In genomic region chr2:58240595-58240937, GRCh38 we compare ENCODE assay signal across 8 cellular contexts. TPM values are rescaled to one million over a fixed set of nuclear protein-coding genes. Genes with fewer than 3 reads are reported as not detected.
DNase-seq lines count a peak whose midpoint lies in the region; ATAC-seq, FAIRE-seq and TF ChIP-seq lines count a peak whose summit lies in the region.

No MANE protein-coding gene starts in this region.

- peak overlapping the region; percentile 85 for H3K4me3 ChIP-seq in AG04450 (ENCODE audit: low read depth, low read length)
- peak overlapping the region; percentile 91 for H3K4me3 ChIP-seq in bronchial epithelial cell (ENCODE audit: low read depth, low read length)
- H3K4me3 ChIP-seq in lung, result peak overlapping the region; percentile 82
- H3K4me3 ChIP-seq in urinary bladder (ENCODE audit: low read depth, low read length), result peak overlapping the region; percentile 98

- H3K27ac ChIP-seq in AG04450 (ENCODE audit: low read depth, low read length) (no peak overlapping the region), lung (ENCODE audit: low read depth in 1 of 2, low read length in 1 of 2) (peak overlapping the region; percentile 78 to 85), urinary bladder (ENCODE audit: low read depth) (peak overlapping the region; percentile 77)

- TF ChIP-seq CTCF in AG04450 (IDR thresholded peaks at IDR 0.05; ENCODE audit: low read depth, low read length) (no peak), bronchial epithelial cell (IDR thresholded peaks at IDR 0.05; ENCODE audit: insufficient read depth, low read length, severe bottlenecking) (no peak), lung (IDR thresholded peaks at IDR 0.05; ENCODE audit: control extremely low read depth, extremely low read depth) (no peak)

- H3K4me1 ChIP-seq in lung (ENCODE audit: control insufficient read depth in 2 of 2, insufficient read depth in 2 of 2, low read length in 2 of 2) (peaks cover 0 to 3% of the 10 kb centered on the region in 2 donors), urinary bladder (ENCODE audit: insufficient read depth) (no peaks in the 10 kb centered on the region)

- H3K36me3 ChIP-seq in bronchial epithelial cell (ENCODE audit: control insufficient read depth, insufficient read depth, low read length) (no peaks in the 10 kb centered on the region), lung (ENCODE audit: control insufficient read depth in 2 of 2, insufficient read depth in 2 of 2, low read length in 2 of 2) (no peaks in the 10 kb centered on the region), urinary bladder (ENCODE audit: insufficient read depth) (no peaks in the 10 kb centered on the region)

- H3K9me3 ChIP-seq in AG04450 (ENCODE audit: control insufficient read depth, insufficient read depth, low read length) (no peaks in the 10 kb centered on the region), lung (ENCODE audit: control insufficient read depth in 2 of 2, insufficient read depth in 1 of 2, low read length in 1 of 2) (no peaks in the 10 kb centered on the region)

- POLR2A ChIA-PET in AG04450 (lab: Yijun Ruan, JAX), result interaction anchor here (1.0 kb wide), 1 partner anchor 194 kb away, joined by 4 read pairs; the partner anchor contains the start of gene VRK2

- no peak for ATAC-seq in lung (ENCODE audit: insufficient read depth, low FRiP score)

- DNase-seq in AG04450 (ENCODE audit: low read depth, low spot score), result no peak
- no peak for DNase-seq in GM19239 (ENCODE audit: insufficient read length, low spot score)
- DNase-seq in NCI-H2171 (lab: John Stamatoyannopoulos, UW), result peak; percentile 52
- DNase-seq in bronchial epithelial cell (ENCODE audit: low read depth), result peak; percentile 46
- DNase-seq in lung (ENCODE audit: low spot score), result no peak
- no peak for DNase-seq in Ammon's horn (ENCODE audit: low spot score)
- DNase-seq in GF-D8 (lab: John Stamatoyannopoulos, UW), result no peak

- 8% methylated on average over 8 of the region's 8 CpGs for WGBS in lung, 2 donors
- WGBS in urinary bladder, result 8% methylated on average over 8 of the region's 8 CpGs

- CTCF ChIA-PET in AG04450 (lab: Charles Lee), result interaction anchor here (0.6 kb wide), 1 partner anchor 91 kb away, joined by 3 read pairs; no protein-coding TSS in a partner anchor

- H3K27me3 ChIP-seq in AG04450 (ENCODE audit: control insufficient read depth, insufficient read depth, low read length) (no peaks in the 10 kb centered on the region), bronchial epithelial cell (ENCODE audit: control insufficient read depth, insufficient read depth, low read length) (no peaks in the 10 kb centered on the region), lung (ENCODE audit: control insufficient read depth, insufficient read depth) (no peaks in the 10 kb centered on the region)

- FAIRE-seq in GM19239 (lab: Jason Lieb, UNC), result peak; percentile 71
- FAIRE-seq in bronchial epithelial cell (lab: Jason Lieb, UNC), result no peak

RNA-seq across cellular contexts. Expression of gene FANCL, which starts 0.6 kb away (rescaled TPM):
- polyA plus RNA-seq in AG04450 (2011; rRNA removed), result 13.4 and 18.8 TPM in 2 replicates
- 12.7 and 25.7 TPM in 2 replicates for polyA minus RNA-seq in AG04450 (2011; rRNA and poly(A)+ RNA removed)
- total RNA-seq in bronchial epithelial cell, result 10.8 and 14.6 TPM in 2 replicates
- 10 to 100 TPM; 15.5 to 60.0 TPM for total RNA-seq in lung
- polyA plus RNA-seq in lung, result 10 to 100 TPM in 1 of 2 donors, 1 to 10 TPM in 1; 6.2 to 29.2 TPM
- total RNA-seq in urinary bladder, result 73.8 TPM
- 10.2 TPM for polyA plus RNA-seq in urinary bladder

Comparison
In these comparisons a context has a peak if more than half of its experiments do, and no peak if none do; other contexts are left out.
1. DNase-seq: peak in NCI-H2171 (single experiment) and bronchial epithelial cell (single experiment); none in AG04450 (single experiment), GM19239 (single experiment), lung (single experiment), Ammon's horn (single experiment) and GF-D8 (single experiment).
2. Peak in every context shown above with its lines, with median percentiles within 50 percentile points of each other: H3K4me3 ChIP-seq.